ENCODE assay signal across 1 cellular context in the genomic region with DNA sequence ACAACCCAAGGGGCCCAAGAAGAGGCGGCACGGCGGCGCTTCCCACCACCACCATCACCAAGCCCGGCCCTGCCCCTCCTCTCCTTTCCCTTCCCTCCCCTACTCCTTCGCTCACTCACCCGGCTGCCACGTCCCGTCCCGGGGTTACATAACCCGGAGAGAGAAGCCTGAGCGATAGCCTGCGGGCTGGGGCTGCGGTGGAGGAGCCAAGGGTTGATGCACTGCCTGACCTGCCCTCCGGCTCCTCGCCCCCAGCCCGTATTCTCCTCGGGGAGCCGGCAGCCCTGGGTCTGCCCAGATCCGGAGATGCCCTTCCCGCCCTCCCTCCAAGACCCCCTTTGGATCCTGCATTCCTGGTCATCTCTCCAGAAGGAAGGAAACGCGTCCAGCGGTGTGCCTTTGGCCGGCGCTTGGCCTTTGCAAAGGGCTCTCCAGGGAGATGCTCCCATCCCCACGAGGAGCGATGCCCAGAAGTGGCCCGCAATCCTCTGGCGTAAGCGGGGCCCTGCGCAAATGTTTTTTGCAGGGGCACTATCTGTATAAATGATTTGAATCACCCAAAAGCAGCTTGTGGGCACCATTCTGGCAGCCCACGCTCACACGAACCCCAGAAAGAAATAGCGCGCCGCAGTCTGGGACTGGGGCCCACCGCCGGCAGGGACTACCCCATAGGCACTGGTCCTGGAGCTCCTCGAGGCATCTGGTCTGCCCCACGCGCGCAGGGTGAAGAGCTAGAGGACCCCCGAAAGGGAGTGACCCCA.
TF ChIP-seq lines count a peak whose summit lies in the region.

No MANE protein-coding gene starts in this region.

TF ChIP-seq in IMR-90, 13 proteins besides CTCF, POLR2A, EP300 and RAD21:
- no peak for TF ChIP-seq MAFK (IDR thresholded peaks at IDR 0.05; ENCODE audit: low read depth, low read length)
- TF ChIP-seq MXI1 (IDR thresholded peaks at IDR 0.05; ENCODE audit: borderline replicate concordance, low read depth, low read length): no peak
- no peak for TF ChIP-seq ELK1 (IDR thresholded peaks at IDR 0.05; ENCODE audit: borderline replicate concordance, low read depth, low read length)
- no peak for TF ChIP-seq FOS (IDR thresholded peaks at IDR 0.05; ENCODE audit: low read depth, low read length)
- TF ChIP-seq BHLHE40 (IDR thresholded peaks at IDR 0.05; ENCODE audit: low read depth, low read length): no peak
- no peak for TF ChIP-seq USF2 (IDR thresholded peaks at IDR 0.05; ENCODE audit: low read depth, low read length)
- no peak for TF ChIP-seq CEBPB (IDR thresholded peaks at IDR 0.05; ENCODE audit: low read depth, low read length)
- no peak for TF ChIP-seq SMC3 (IDR thresholded peaks at IDR 0.05; ENCODE audit: low read depth, low read length)
- no peak for TF ChIP-seq MAZ (IDR thresholded peaks at IDR 0.05; ENCODE audit: borderline replicate concordance, low read depth, low read length)
- TF ChIP-seq RCOR1 (IDR thresholded peaks at IDR 0.05; ENCODE audit: insufficient replicate concordance, low read length): no peak
- TF ChIP-seq RFX5 (IDR thresholded peaks at IDR 0.05; ENCODE audit: low read depth, low read length): no peak
- no peak for TF ChIP-seq CHD1 (IDR thresholded peaks at IDR 0.05; ENCODE audit: low read depth, low read length)
- TF ChIP-seq NFE2L2 (IDR thresholded peaks at IDR 0.05; ENCODE audit: low read depth, low read length): no peak
